In the genomic region with DNA sequence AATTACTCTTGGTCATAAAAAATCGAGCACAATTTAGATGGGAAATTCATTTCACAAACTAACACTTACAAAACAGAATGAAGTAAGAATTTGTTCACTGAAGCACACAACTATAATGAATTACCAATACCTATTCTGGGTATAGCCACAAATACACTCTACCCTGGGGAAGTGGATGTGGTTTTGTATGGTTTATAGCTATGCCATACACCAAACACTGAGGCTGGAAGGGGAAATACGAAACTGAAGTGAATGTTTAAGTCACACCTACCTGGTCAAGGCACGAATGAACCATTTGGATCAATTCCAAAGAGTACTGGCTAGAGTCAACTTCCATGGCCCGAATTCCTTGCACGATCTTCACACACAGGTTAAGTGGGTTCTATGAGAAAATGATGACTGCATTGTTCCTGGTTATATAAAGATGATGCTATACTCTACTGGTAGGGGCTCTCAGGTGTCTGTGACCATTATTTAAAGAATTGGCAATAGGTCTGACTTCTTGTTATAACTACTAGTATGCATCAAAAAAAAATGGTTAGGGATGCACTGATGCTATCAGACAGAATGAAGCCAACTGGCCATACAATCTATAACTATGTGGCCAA, we compare ENCODE assay signal across 18 cellular contexts. TPM values are rescaled to one million over a fixed set of nuclear protein-coding genes. Genes with fewer than 3 reads are reported as not detected.
DNase-seq lines count a peak whose midpoint lies in the region; ATAC-seq lines count a peak whose summit lies in the region.
"Had no signal": no experiment of that assay in that cellular context is flagged by ENCODE, and none has a peak within 500 bp of the region (broad histone marks: within the 10 kb centered on the region; RNA-seq: fewer than 3 reads in every experiment).

No MANE protein-coding gene starts in this region.

- 0 out of 22 replicates have a peak, but pooled peaks cover 0 to 6% (median 0%) of the 10 kb centered on the region in 11 experiments for H4K20me1 ChIP-seq in BLaER1 treated with 17β-estradiol and CSF1 and Interleukin-3, amounts not matched to agents 10 nM and 100 nM

- H3K4me1 ChIP-seq in BLaER1 treated with 17β-estradiol and CSF1 and Interleukin-3, amounts not matched to agents 10 nM and 100 nM = peaks cover 0 to 8% (median 6%) of the 10 kb centered on the region in 10 experiments; a peak in 13 of 20 replicates

- H3K4me3 Mint-ChIP-seq in activated CD4-positive, alpha-beta memory T cell treated with anti-CD3 and anti-CD28 coated beads, Interleukin-2, amount 10 ng/mL, durations not matched to agents 7 days and 5 days = no peak overlapping the region
- no peak overlapping the region for H3K4me3 Mint-ChIP-seq in activated CD4-positive, alpha-beta memory T cell treated with anti-CD3 and anti-CD28 coated beads for 36 hours
- no peak overlapping the region for H3K4me3 Mint-ChIP-seq in activated T-helper 17 cell treated with anti-CD3 and anti-CD28 coated beads, Interleukin-2, amount 50 U/mL, for 72 hours
- H3K4me3 Mint-ChIP-seq: HFFc6 had no signal

- intact Hi-C loops in activated CD4-positive, alpha-beta memory T cell treated with anti-CD3 and anti-CD28 coated beads for 36 hours (cut with micrococcal nuclease) = no loop called here

- peak overlapping the region; percentile 69 for H3K27ac Mint-ChIP-seq in activated CD4-positive, alpha-beta memory T cell treated with anti-CD3 and anti-CD28 coated beads, Interleukin-2, amount 10 ng/mL, durations not matched to agents 7 days and 5 days
- H3K27ac Mint-ChIP-seq in activated CD4-positive, alpha-beta memory T cell treated with anti-CD3 and anti-CD28 coated beads for 36 hours = no peak overlapping the region
- no peak overlapping the region for H3K27ac Mint-ChIP-seq in activated T-helper 17 cell treated with anti-CD3 and anti-CD28 coated beads, Interleukin-2, amount 50 U/mL, for 72 hours
- H3K27ac Mint-ChIP-seq: HFFc6 had no signal

- H3K9me3 Mint-ChIP-seq in activated CD4-positive, alpha-beta memory T cell treated with anti-CD3 and anti-CD28 coated beads, Interleukin-2, amount 10 ng/mL, durations not matched to agents 7 days and 5 days = no peaks in the 10 kb centered on the region
- H3K9me3 Mint-ChIP-seq in activated CD4-positive, alpha-beta memory T cell treated with anti-CD3 and anti-CD28 coated beads for 36 hours = no peaks in the 10 kb centered on the region
- no peaks in the 10 kb centered on the region for H3K9me3 Mint-ChIP-seq in activated T-helper 17 cell treated with anti-CD3 and anti-CD28 coated beads, Interleukin-2, amount 50 U/mL, for 72 hours
- H3K9me3 Mint-ChIP-seq: HFFc6 had no signal

- H3K27me3 Mint-ChIP-seq in activated CD4-positive, alpha-beta memory T cell treated with anti-CD3 and anti-CD28 coated beads, Interleukin-2, amount 10 ng/mL, durations not matched to agents 7 days and 5 days = no peaks in the 10 kb centered on the region
- no peaks in the 10 kb centered on the region for H3K27me3 Mint-ChIP-seq in activated CD4-positive, alpha-beta memory T cell treated with anti-CD3 and anti-CD28 coated beads for 36 hours
- H3K27me3 Mint-ChIP-seq in activated T-helper 17 cell treated with anti-CD3 and anti-CD28 coated beads, Interleukin-2, amount 50 U/mL, for 72 hours = no peaks in the 10 kb centered on the region

- peak overlapping the region in 6 of 11 experiments; percentile 1 to 31 (median 15); a peak in 6 of 22 replicates for H3K4me2 ChIP-seq in BLaER1 treated with 17β-estradiol and CSF1 and Interleukin-3, amounts not matched to agents 10 nM and 100 nM
- H3K4me2 ChIP-seq: A549 had no signal

- POLR2A ChIA-PET in activated CD4-positive, alpha-beta memory T cell treated with anti-CD3 and anti-CD28 coated beads, Interleukin-2, amount 10 ng/mL, durations not matched to agents 7 days and 5 days (lab: Charles Lee) = interaction anchor here (1.0 kb wide), 1 partner anchor 13 kb away, joined by 4 read pairs; a partner anchor contains a TSS
- POLR2A ChIA-PET in activated CD4-positive, alpha-beta memory T cell treated with anti-CD3 and anti-CD28 coated beads for 36 hours (lab: Charles Lee) = no interaction called here

- no peaks in the 10 kb centered on the region for H3K9me3 ChIP-seq in BLaER1 treated with 17β-estradiol and CSF1 and Interleukin-3, amounts not matched to agents 10 nM and 100 nM (replicated peaks in 1 of 11)
- H3K9me3 ChIP-seq: A549 had no signal

- H3K36me3 Mint-ChIP-seq in activated CD4-positive, alpha-beta memory T cell treated with anti-CD3 and anti-CD28 coated beads, Interleukin-2, amount 10 ng/mL, durations not matched to agents 7 days and 5 days (ENCODE audit: low read depth) = peaks cover 66% of the 10 kb centered on the region
- peaks cover 43% of the 10 kb centered on the region for H3K36me3 Mint-ChIP-seq in activated CD4-positive, alpha-beta memory T cell treated with anti-CD3 and anti-CD28 coated beads for 36 hours
- H3K36me3 Mint-ChIP-seq in activated T-helper 17 cell treated with anti-CD3 and anti-CD28 coated beads, Interleukin-2, amount 50 U/mL, for 72 hours (ENCODE audit: low read depth) = peaks cover 95% of the 10 kb centered on the region

- no peak overlapping the region for H3K27ac ChIP-seq in BLaER1 treated with 17β-estradiol and CSF1 and Interleukin-3, amounts not matched to agents 10 nM and 100 nM
- H3K27ac ChIP-seq: A549 had no signal

- CTCF ChIA-PET in activated CD4-positive, alpha-beta memory T cell treated with anti-CD3 and anti-CD28 coated beads, Interleukin-2, amount 10 ng/mL, durations not matched to agents 7 days and 5 days (lab: Charles Lee) = interaction anchor here (1.0 kb wide), 2 partner anchors 13 to 169 kb away, joined by 3 read pairs; a partner anchor contains a TSS
- CTCF ChIA-PET in activated CD4-positive, alpha-beta memory T cell treated with anti-CD3 and anti-CD28 coated beads for 36 hours (lab: Charles Lee) = no interaction called here

- peaks cover 24% of the 10 kb centered on the region for H3K4me1 Mint-ChIP-seq in activated CD4-positive, alpha-beta memory T cell treated with anti-CD3 and anti-CD28 coated beads, Interleukin-2, amount 10 ng/mL, durations not matched to agents 7 days and 5 days
- peaks cover 5% of the 10 kb centered on the region for H3K4me1 Mint-ChIP-seq in activated CD4-positive, alpha-beta memory T cell treated with anti-CD3 and anti-CD28 coated beads for 36 hours (ENCODE audit: low read depth)
- H3K4me1 Mint-ChIP-seq in activated T-helper 17 cell treated with anti-CD3 and anti-CD28 coated beads, Interleukin-2, amount 50 U/mL, for 72 hours = peaks cover 8% of the 10 kb centered on the region

- DNase-seq in activated CD4-positive, alpha-beta memory T cell treated with anti-CD3 and anti-CD28 coated beads, Interleukin-2, amount 10 ng/mL, durations not matched to agents 7 days and 5 days = peak; percentile 26
- DNase-seq in activated CD4-positive, alpha-beta memory T cell treated with anti-CD3 and anti-CD28 coated beads for 36 hours = no peak
- DNase-seq: Calu3, DMS79 treated with DMSO at 0.1 percent for 48 hours, HFFc6, IMR-90, NCI-H1417, NCI-H1930, NCI-H2171, NCI-H774, Right ventricle myocardium superior had no signal

- H3K27me3 ChIP-seq in BLaER1 treated with 17β-estradiol and CSF1 and Interleukin-3, amounts not matched to agents 10 nM and 100 nM = no peaks in the 10 kb centered on the region

- no peak overlapping the region for H3K4me3 ChIP-seq in BLaER1 treated with 17β-estradiol and CSF1 and Interleukin-3, amounts not matched to agents 10 nM and 100 nM
- H3K4me3 ChIP-seq: A549 had no signal

- peaks cover 97 to 100% (median 99%) of the 10 kb centered on the region in 11 experiments for H3K36me3 ChIP-seq in BLaER1 treated with 17β-estradiol and CSF1 and Interleukin-3, amounts not matched to agents 10 nM and 100 nM

- no peak overlapping the region for H3K9ac ChIP-seq in BLaER1 treated with 17β-estradiol and CSF1 and Interleukin-3, amounts not matched to agents 10 nM and 100 nM

- ATAC-seq in GM21423 (IDR thresholded peaks at IDR 0.05; ENCODE audit: unreplicated experiment) (peak; percentile 71), GM18520 (IDR thresholded peaks at IDR 0.05; ENCODE audit: unreplicated experiment) (no peak), HG02870 (IDR thresholded peaks at IDR 0.05; ENCODE audit: unreplicated experiment) (no peak), HG02970 (IDR thresholded peaks at IDR 0.05; ENCODE audit: low FRiP score, unreplicated experiment) (no peak)
- ATAC-seq in activated T-helper 17 cell treated with anti-CD3 and anti-CD28 coated beads, Interleukin-2, amount 50 U/mL, for 72 hours (replicated peaks) = peak; percentile 53
- ATAC-seq: A549 had no signal

RNA-seq across cellular contexts. Expression of a gene that starts 12.8 kb away (rescaled TPM):
- total RNA-seq in activated CD4-positive, alpha-beta memory T cell treated with anti-CD3 and anti-CD28 coated beads, Interleukin-2, amount 10 ng/mL, durations not matched to agents 7 days and 5 days = 10 to 100 TPM; 72.0 to 77.3 TPM
- total RNA-seq in activated CD4-positive, alpha-beta memory T cell treated with anti-CD3 and anti-CD28 coated beads for 36 hours = 10 to 100 TPM; 51.8 to 56.4 TPM
- total RNA-seq in activated T-helper 17 cell treated with anti-CD3 and anti-CD28 coated beads, Interleukin-2, amount 50 U/mL, for 72 hours = 10 to 100 TPM; 49.4 to 52.4 TPM

RNA-seq across cellular contexts. Expression of a gene that starts 44.6 kb away (rescaled TPM):
- total RNA-seq in activated CD4-positive, alpha-beta memory T cell treated with anti-CD3 and anti-CD28 coated beads, Interleukin-2, amount 10 ng/mL, durations not matched to agents 7 days and 5 days = 1 to 10 TPM; 2.0 to 2.4 TPM
- 1 to 10 TPM; 1.4 to 2.1 TPM for total RNA-seq in activated CD4-positive, alpha-beta memory T cell treated with anti-CD3 and anti-CD28 coated beads for 36 hours
- total RNA-seq in activated T-helper 17 cell treated with anti-CD3 and anti-CD28 coated beads, Interleukin-2, amount 50 U/mL, for 72 hours = 1 to 10 TPM; 2.2 to 3.7 TPM

RNA-seq across cellular contexts. Expression of a gene that starts 50.2 kb away (rescaled TPM):
- total RNA-seq in activated CD4-positive, alpha-beta memory T cell treated with anti-CD3 and anti-CD28 coated beads, Interleukin-2, amount 10 ng/mL, durations not matched to agents 7 days and 5 days = 10 to 100 TPM; 52.7 to 53.8 TPM
- total RNA-seq in activated CD4-positive, alpha-beta memory T cell treated with anti-CD3 and anti-CD28 coated beads for 36 hours = 10 to 100 TPM; 41.3 to 45.8 TPM
- 10 to 100 TPM; 43.4 to 52.8 TPM for total RNA-seq in activated T-helper 17 cell treated with anti-CD3 and anti-CD28 coated beads, Interleukin-2, amount 50 U/mL, for 72 hours

Comparison
In these comparisons a context has a peak if more than half of its experiments do, and no peak if none do; other contexts are left out.
1. ATAC-seq: peak in GM21423 (single experiment) and activated T-helper 17 cell treated with anti-CD3 and anti-CD28 coated beads, Interleukin-2, amount 50 U/mL, for 72 hours (single experiment); none in GM18520 (single experiment), HG02870 (single experiment) and HG02970 (single experiment).